Comparison of ENCODE assay signal across 23 cellular contexts in genomic region chr12:2023365-2023764, GRCh38. TPM values are rescaled to one million over a fixed set of nuclear protein-coding genes. Genes with fewer than 3 reads are reported as not detected.
"Had no signal": no experiment of that assay in that cellular context is flagged by ENCODE, and none has a peak within 500 bp of the region (broad histone marks: within the 10 kb centered on the region; RNA-seq: fewer than 3 reads in every experiment).

No MANE protein-coding gene starts in this region.

- H3K9me3 ChIP-seq: gastrocnemius medialis, left ventricle myocardium inferior, right atrium auricular region, transverse colon had no signal

- H3K4me3 Mint-ChIP-seq: activated naive CD4-positive, alpha-beta T cell treated with anti-CD3 and anti-CD28 coated beads for 36 hours; activated naive CD8-positive, alpha-beta T cell treated with anti-CD3 and anti-CD28 coated beads, Interleukin-2, amount 50 U/mL, for 24 hours; dendritic cell treated with granulocyte-macrophage colony-stimulating factor and Interleukin-4, amounts not matched to agents 40 ng/mL and 50 ng/mL, for 4 days; effector memory CD8-positive, alpha-beta T cell; memory B cell; nephron had no signal

- H3K27ac Mint-ChIP-seq: activated naive CD4-positive, alpha-beta T cell treated with anti-CD3 and anti-CD28 coated beads for 36 hours; activated naive CD8-positive, alpha-beta T cell treated with anti-CD3 and anti-CD28 coated beads, Interleukin-2, amount 50 U/mL, for 24 hours; activated T-helper 2 cell treated with anti-CD3 and anti-CD28 coated beads, Interferon-gamma antibody, Interleukin-2, Interleukin-4, amounts not matched to agents 10 μg/mL and 5 μg/mL and 100 μg/mL, durations not matched to agents 14 hours and 24 hours and 36 hours; dendritic cell treated with granulocyte-macrophage colony-stimulating factor and Interleukin-4, amounts not matched to agents 40 ng/mL and 50 ng/mL, for 4 days; effector memory CD8-positive, alpha-beta T cell; memory B cell; nephron had no signal

- H3K36me3 Mint-ChIP-seq: memory B cell had no signal

- H3K36me3 ChIP-seq: gastrocnemius medialis, transverse colon had no signal

- H3K4me1 ChIP-seq: gastrocnemius medialis had no signal

- H3K4me3 ChIP-seq: gastrocnemius medialis, left ventricle myocardium inferior, right atrium auricular region, transverse colon had no signal

- H3K4me1 Mint-ChIP-seq: activated naive CD8-positive, alpha-beta T cell treated with anti-CD3 and anti-CD28 coated beads, Interleukin-2, amount 50 U/mL, for 24 hours; memory B cell had no signal

- H3K27me3 ChIP-seq: right atrium auricular region, transverse colon had no signal

- DNase-seq: activated CD4-positive, alpha-beta T cell treated with anti-CD3 and anti-CD28 coated beads, Interleukin-2, amount 50 U/mL, for 48 hours; activated naive CD4-positive, alpha-beta T cell treated with anti-CD3 and anti-CD28 coated beads for 36 hours; activated naive CD8-positive, alpha-beta T cell treated with anti-CD3 and anti-CD28 coated beads, Interleukin-2, amount 50 U/mL, for 24 hours; aorta; effector memory CD8-positive, alpha-beta T cell; erythroblast; gastrocnemius medialis; kidney; left ventricle myocardium inferior; occipital lobe; stimulated activated CD4-positive, alpha-beta T cell treated with anti-CD3 and anti-CD28 coated beads, Interleukin-15, amount 100 ng/mL, for 24 hours; stimulated activated CD4-positive, alpha-beta T cell treated with anti-CD3 and anti-CD28 coated beads, Interleukin-4, amount 100 ng/mL, for 1 hour; stimulated activated naive CD4-positive, alpha-beta T cell; substantia nigra; T-helper 1 cell; T1000; transverse colon had no signal

- ATAC-seq: activated naive CD8-positive, alpha-beta T cell treated with anti-CD3 and anti-CD28 coated beads, Interleukin-2, amount 50 U/mL, for 24 hours; effector memory CD8-positive, alpha-beta T cell; gastrocnemius medialis had no signal

- H3K9me3 Mint-ChIP-seq: activated naive CD4-positive, alpha-beta T cell treated with anti-CD3 and anti-CD28 coated beads for 36 hours; activated naive CD8-positive, alpha-beta T cell treated with anti-CD3 and anti-CD28 coated beads, Interleukin-2, amount 50 U/mL, for 24 hours; activated T-helper 2 cell treated with anti-CD3 and anti-CD28 coated beads, Interferon-gamma antibody, Interleukin-2, Interleukin-4, amounts not matched to agents 10 μg/mL and 5 μg/mL and 100 μg/mL, durations not matched to agents 14 hours and 24 hours and 36 hours; dendritic cell treated with granulocyte-macrophage colony-stimulating factor and Interleukin-4, amounts not matched to agents 40 ng/mL and 50 ng/mL, for 4 days; effector memory CD8-positive, alpha-beta T cell; memory B cell; nephron had no signal

- H3K27ac ChIP-seq: gastrocnemius medialis, left ventricle myocardium inferior, right atrium auricular region had no signal

RNA-seq across cellular contexts. Expression of gene CACNA1C, which starts 29.4 kb away (rescaled TPM):
- total RNA-seq: bronchial epithelial cell had no signal
